ENCODE assay signal across 34 cellular contexts in genomic region chr14:24565766-24566165, GRCh38. TPM values are rescaled to one million over a fixed set of nuclear protein-coding genes. Genes with fewer than 3 reads are reported as not detected.
"Had no signal": no experiment of that assay in that cellular context is flagged by ENCODE, and none has a peak within 500 bp of the region (broad histone marks: within the 10 kb centered on the region; RNA-seq: fewer than 3 reads in every experiment).

No MANE protein-coding gene starts in this region.

- H3K4me1 Mint-ChIP-seq: activated CD4-positive, alpha-beta memory T cell treated with anti-CD3 and anti-CD28 coated beads, Interleukin-2, amount 10 ng/mL, durations not matched to agents 7 days and 5 days; activated CD4-positive, alpha-beta T cell treated with anti-CD3 and anti-CD28 coated beads, Interleukin-2, amount 10 ng/mL, durations not matched to agents 7 days and 5 days; activated T-helper 17 cell treated with anti-CD3 and anti-CD28 coated beads, Interleukin-2, amount 50 U/mL, for 72 hours; nephron progenitor cell; WTC11 had no signal

- H3K27me3 Mint-ChIP-seq: progenitor cell of endocrine pancreas had no signal

- H3K4me3 ChIP-seq: coronary artery, dorsolateral prefrontal cortex, gastroesophageal sphincter, right lobe of liver, testis had no signal

- ATAC-seq: activated T-helper 17 cell treated with anti-CD3 and anti-CD28 coated beads, Interleukin-2, amount 50 U/mL, for 72 hours; gastroesophageal sphincter; left colon; right lobe of liver; WTC11 had no signal

- H3K4me3 Mint-ChIP-seq: activated CD4-positive, alpha-beta memory T cell treated with anti-CD3 and anti-CD28 coated beads, Interleukin-2, amount 10 ng/mL, durations not matched to agents 7 days and 5 days; activated CD4-positive, alpha-beta T cell treated with anti-CD3 and anti-CD28 coated beads, Interleukin-2, amount 10 ng/mL, durations not matched to agents 7 days and 5 days; activated T-cell treated with anti-CD3 and anti-CD28 coated beads, Interleukin-2, amount 50 U/mL, for 24 hours; activated T-helper 17 cell treated with anti-CD3 and anti-CD28 coated beads, Interleukin-2, amount 50 U/mL, for 72 hours; nephron progenitor cell; WTC11 had no signal

- DNase-seq: activated CD4-positive, alpha-beta memory T cell treated with anti-CD3 and anti-CD28 coated beads, Interleukin-2, amount 10 ng/mL, durations not matched to agents 7 days and 5 days; activated CD4-positive, alpha-beta T cell treated with anti-CD3 and anti-CD28 coated beads for 1 hour; activated CD4-positive, alpha-beta T cell treated with anti-CD3 and anti-CD28 coated beads, Interleukin-2, amount 10 ng/mL, durations not matched to agents 7 days and 5 days; activated CD8-positive, alpha-beta memory T cell treated with anti-CD3 and anti-CD28 coated beads, Interleukin-2, amount 50 U/mL, for 48 hours; activated gamma-delta T cell treated with Interleukin-2 at 50 U/mL for 16 hours; activated naive CD4-positive, alpha-beta T cell treated with anti-CD3 and anti-CD28 coated beads, Interleukin-2, amount 50 U/mL, for 16 hours; activated T-cell treated with anti-CD3 and anti-CD28 coated beads, Interleukin-2, amount 50 U/mL, for 24 hours; amniotic stem cell; brain microvascular endothelial cell; dorsolateral prefrontal cortex; effector memory CD4-positive, alpha-beta T cell; hypothalamus; immature natural killer cell; kidney; left colon; mammary epithelial cell; nephron progenitor cell; right lobe of liver; stimulated activated CD4-positive, alpha-beta T cell treated with anti-CD3 and anti-CD28 coated beads, Interleukin-2, amount 100 ng/mL, for 48 hours; stimulated activated naive CD4-positive, alpha-beta T cell treated with Interleukin-2 at 50 U/mL for 16 hours; T1000; testis; trophoblast cell had no signal

- H3K27ac Mint-ChIP-seq: activated CD4-positive, alpha-beta memory T cell treated with anti-CD3 and anti-CD28 coated beads, Interleukin-2, amount 10 ng/mL, durations not matched to agents 7 days and 5 days; activated CD4-positive, alpha-beta T cell treated with anti-CD3 and anti-CD28 coated beads, Interleukin-2, amount 10 ng/mL, durations not matched to agents 7 days and 5 days; activated T-cell treated with anti-CD3 and anti-CD28 coated beads, Interleukin-2, amount 50 U/mL, for 24 hours; activated T-helper 17 cell treated with anti-CD3 and anti-CD28 coated beads, Interleukin-2, amount 50 U/mL, for 72 hours; nephron progenitor cell; progenitor cell of endocrine pancreas; WTC11 had no signal

RNA-seq across cellular contexts. Expression of gene CTSG, which starts 10.3 kb away (rescaled TPM):
- total RNA-seq: activated CD4-positive, alpha-beta T cell treated with anti-CD3 and anti-CD28 coated beads, Interleukin-2, amount 10 ng/mL, durations not matched to agents 7 days and 5 days; activated T-helper 17 cell treated with anti-CD3 and anti-CD28 coated beads, Interleukin-2, amount 50 U/mL, for 72 hours; astrocyte; cerebellum; mammary epithelial cell; osteocyte; progenitor cell of endocrine pancreas; renal cortical epithelial cell; WTC11 had no signal
- polyA plus RNA-seq: mammary epithelial cell had no signal

RNA-seq across cellular contexts. Expression of gene GZMH, which starts 43.7 kb away (rescaled TPM):
- total RNA-seq: astrocyte, cerebellum, left colon, mammary epithelial cell, osteocyte, progenitor cell of endocrine pancreas, renal cortical epithelial cell, skeletal muscle tissue, WTC11 had no signal
- polyA plus RNA-seq: mammary epithelial cell had no signal

RNA-seq across cellular contexts. Expression of gene CMA1, which starts 57.7 kb away (rescaled TPM):
- total RNA-seq: activated CD4-positive, alpha-beta memory T cell treated with anti-CD3 and anti-CD28 coated beads, Interleukin-2, amount 10 ng/mL, durations not matched to agents 7 days and 5 days; activated CD4-positive, alpha-beta T cell treated with anti-CD3 and anti-CD28 coated beads, Interleukin-2, amount 10 ng/mL, durations not matched to agents 7 days and 5 days; astrocyte; cerebellum; dorsolateral prefrontal cortex; liver; mammary epithelial cell; osteocyte; progenitor cell of endocrine pancreas; renal cortical epithelial cell; right lobe of liver; testis; WTC11 had no signal
- polyA plus RNA-seq: immature natural killer cell, mammary epithelial cell had no signal
